30 cellular contexts compared by ENCODE assay signal in the genomic region with DNA sequence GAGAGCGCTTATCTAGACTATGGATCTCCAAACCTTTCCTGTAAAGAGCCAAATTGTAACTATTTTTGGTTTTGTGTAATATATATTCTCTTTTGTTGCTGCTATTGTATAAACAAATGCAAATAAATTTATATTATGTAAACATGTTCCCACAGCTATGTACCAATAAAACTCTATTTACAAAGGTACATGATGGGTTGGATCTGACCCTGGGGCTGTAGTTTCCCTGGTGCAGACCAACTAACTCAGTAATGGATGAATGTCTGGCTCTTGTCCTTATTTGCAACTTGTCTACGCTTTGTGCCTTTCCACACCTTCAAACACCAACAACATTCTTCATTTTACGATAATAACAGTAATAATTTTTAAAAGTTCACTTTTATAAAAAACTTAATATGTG.
DNase-seq lines count a peak whose midpoint lies in the region; ATAC-seq and TF ChIP-seq lines count a peak whose summit lies in the region.
"Had no signal": no experiment of that assay in that cellular context is flagged by ENCODE, and none has a peak within 500 bp of the region (broad histone marks: within the 10 kb centered on the region; RNA-seq: fewer than 3 reads in every experiment).

No MANE protein-coding gene starts in this region.

- TF ChIP-seq CTCF in 22Rv1 (IDR thresholded peaks at IDR 0.05) (no peak), C4-2B (conservative IDR thresholded peaks at IDR 0.05) (no peak), LNCaP clone FGC (IDR thresholded peaks at IDR 0.05; ENCODE audit: control insufficient read depth, extremely low read depth, insufficient read depth) (no peak), VCaP (conservative IDR thresholded peaks at IDR 0.05) (no peak)

- peak overlapping the region; percentile 22 for H3K4me3 ChIP-seq in LNCaP clone FGC (ENCODE audit: low read depth, low read length)
- H3K4me3 ChIP-seq: A549; BLaER1; BLaER1 treated with 17β-estradiol and CSF1 and Interleukin-3, amounts not matched to agents 10 nM and 100 nM had no signal

- DNase-seq in LNCaP clone FGC (ENCODE audit: low read depth) (peak; percentile 82), NCI-H69 (lab: John Stamatoyannopoulos, UW) (no peak), DMS 273 treated with DMSO at 0.1 percent for 48 hours (lab: John Stamatoyannopoulos, UW) (no peak)
- DNase-seq: 8988T; ACHN; AML-193; BE2C; C1 segment of cervical spinal cord; Caco-2; Calu3; CD4-positive, alpha-beta memory T cell; CD4-positive, alpha-beta T cell; CD4-positive, CD25-positive, alpha-beta regulatory T cell; CD8-positive, alpha-beta memory T cell; CD8-positive, alpha-beta T cell; COR-L47; DMS153; DMS53; DMS79; DMS79 treated with DMSO at 0.1 percent for 48 hours; DND-41; EL had no signal

- ATAC-seq in GM18868 (IDR thresholded peaks at IDR 0.05; ENCODE audit: unreplicated experiment) = no peak
- no peak for ATAC-seq in GM18519 (IDR thresholded peaks at IDR 0.05; ENCODE audit: low FRiP score, unreplicated experiment)
- ATAC-seq: A549; CD8-positive, alpha-beta T cell had no signal

- H3K27ac ChIP-seq in 22Rv1 (peak overlapping the region; percentile 80), C4-2B (peak overlapping the region; percentile 100; the same call in 1 of the 2 replicates), VCaP (peak overlapping the region; percentile 69)
- H3K27ac ChIP-seq: A549; BLaER1; BLaER1 treated with 17β-estradiol and CSF1 and Interleukin-3, amounts not matched to agents 10 nM and 100 nM had no signal
